In the genomic region with DNA sequence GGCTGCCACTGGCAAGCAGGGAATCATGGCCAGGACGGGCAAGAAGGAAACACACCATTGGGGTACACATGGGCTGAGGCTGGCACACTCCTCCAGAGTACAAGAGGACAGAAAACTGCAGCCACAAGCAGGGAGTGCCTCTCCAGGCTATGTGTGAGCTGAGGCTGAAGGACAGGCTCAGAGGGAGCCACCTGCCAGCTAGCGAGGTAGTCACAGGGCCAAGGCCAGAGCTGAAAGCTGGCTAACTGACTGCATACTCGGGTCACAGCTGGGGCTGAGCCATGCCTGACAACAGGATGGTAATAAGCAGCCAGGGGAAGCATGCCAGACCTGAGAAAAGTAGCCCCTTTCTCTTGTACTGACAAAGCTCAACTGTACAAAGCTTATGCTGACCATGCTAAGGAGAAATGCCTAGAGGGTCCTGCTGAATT, we compare ENCODE assay signal across 1 cellular context.
A peak's percentile ranks its signal among the peaks of the same experiment; 100 is the strongest.
TF ChIP-seq lines count a peak whose summit lies in the region.

No MANE protein-coding gene starts in this region.

TF ChIP-seq in WTC11, 78 proteins besides CTCF, POLR2A, EP300 and RAD21 (continued from another document):
- TF ChIP-seq, protein P1, sequence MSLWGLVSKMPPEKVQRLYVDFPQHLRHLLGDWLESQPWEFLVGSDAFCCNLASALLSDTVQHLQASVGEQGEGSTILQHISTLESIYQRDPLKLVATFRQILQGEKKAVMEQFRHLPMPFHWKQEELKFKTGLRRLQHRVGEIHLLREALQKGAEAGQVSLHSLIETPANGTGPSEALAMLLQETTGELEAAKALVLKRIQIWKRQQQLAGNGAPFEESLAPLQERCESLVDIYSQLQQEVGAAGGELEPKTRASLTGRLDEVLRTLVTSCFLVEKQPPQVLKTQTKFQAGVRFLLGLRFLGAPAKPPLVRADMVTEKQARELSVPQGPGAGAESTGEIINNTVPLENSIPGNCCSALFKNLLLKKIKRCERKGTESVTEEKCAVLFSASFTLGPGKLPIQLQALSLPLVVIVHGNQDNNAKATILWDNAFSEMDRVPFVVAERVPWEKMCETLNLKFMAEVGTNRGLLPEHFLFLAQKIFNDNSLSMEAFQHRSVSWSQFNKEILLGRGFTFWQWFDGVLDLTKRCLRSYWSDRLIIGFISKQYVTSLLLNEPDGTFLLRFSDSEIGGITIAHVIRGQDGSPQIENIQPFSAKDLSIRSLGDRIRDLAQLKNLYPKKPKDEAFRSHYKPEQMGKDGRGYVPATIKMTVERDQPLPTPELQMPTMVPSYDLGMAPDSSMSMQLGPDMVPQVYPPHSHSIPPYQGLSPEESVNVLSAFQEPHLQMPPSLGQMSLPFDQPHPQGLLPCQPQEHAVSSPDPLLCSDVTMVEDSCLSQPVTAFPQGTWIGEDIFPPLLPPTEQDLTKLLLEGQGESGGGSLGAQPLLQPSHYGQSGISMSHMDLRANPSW (CRISPR knock-in tag; conservative IDR thresholded peaks at IDR 0.05; ENCODE audit: low read depth), result no peak
- 0 out of 2 replicates have a peak, but pooled peaks have one; percentile 1 for TF ChIP-seq TEAD4 (CRISPR knock-in tag; IDR thresholded peaks at IDR 0.05)
- no peak for TF ChIP-seq ZNF423 (CRISPR knock-in tag; IDR thresholded peaks at IDR 0.05)
- TF ChIP-seq ETV6 (CRISPR knock-in tag; IDR thresholded peaks at IDR 0.05), result no peak
- TF ChIP-seq, protein P2, sequence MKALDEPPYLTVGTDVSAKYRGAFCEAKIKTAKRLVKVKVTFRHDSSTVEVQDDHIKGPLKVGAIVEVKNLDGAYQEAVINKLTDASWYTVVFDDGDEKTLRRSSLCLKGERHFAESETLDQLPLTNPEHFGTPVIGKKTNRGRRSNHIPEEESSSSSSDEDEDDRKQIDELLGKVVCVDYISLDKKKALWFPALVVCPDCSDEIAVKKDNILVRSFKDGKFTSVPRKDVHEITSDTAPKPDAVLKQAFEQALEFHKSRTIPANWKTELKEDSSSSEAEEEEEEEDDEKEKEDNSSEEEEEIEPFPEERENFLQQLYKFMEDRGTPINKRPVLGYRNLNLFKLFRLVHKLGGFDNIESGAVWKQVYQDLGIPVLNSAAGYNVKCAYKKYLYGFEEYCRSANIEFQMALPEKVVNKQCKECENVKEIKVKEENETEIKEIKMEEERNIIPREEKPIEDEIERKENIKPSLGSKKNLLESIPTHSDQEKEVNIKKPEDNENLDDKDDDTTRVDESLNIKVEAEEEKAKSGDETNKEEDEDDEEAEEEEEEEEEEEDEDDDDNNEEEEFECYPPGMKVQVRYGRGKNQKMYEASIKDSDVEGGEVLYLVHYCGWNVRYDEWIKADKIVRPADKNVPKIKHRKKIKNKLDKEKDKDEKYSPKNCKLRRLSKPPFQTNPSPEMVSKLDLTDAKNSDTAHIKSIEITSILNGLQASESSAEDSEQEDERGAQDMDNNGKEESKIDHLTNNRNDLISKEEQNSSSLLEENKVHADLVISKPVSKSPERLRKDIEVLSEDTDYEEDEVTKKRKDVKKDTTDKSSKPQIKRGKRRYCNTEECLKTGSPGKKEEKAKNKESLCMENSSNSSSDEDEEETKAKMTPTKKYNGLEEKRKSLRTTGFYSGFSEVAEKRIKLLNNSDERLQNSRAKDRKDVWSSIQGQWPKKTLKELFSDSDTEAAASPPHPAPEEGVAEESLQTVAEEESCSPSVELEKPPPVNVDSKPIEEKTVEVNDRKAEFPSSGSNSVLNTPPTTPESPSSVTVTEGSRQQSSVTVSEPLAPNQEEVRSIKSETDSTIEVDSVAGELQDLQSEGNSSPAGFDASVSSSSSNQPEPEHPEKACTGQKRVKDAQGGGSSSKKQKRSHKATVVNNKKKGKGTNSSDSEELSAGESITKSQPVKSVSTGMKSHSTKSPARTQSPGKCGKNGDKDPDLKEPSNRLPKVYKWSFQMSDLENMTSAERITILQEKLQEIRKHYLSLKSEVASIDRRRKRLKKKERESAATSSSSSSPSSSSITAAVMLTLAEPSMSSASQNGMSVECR (CRISPR knock-in tag; IDR thresholded peaks at IDR 0.05; ENCODE audit: borderline replicate concordance), result no peak
- TF ChIP-seq, protein P3, sequence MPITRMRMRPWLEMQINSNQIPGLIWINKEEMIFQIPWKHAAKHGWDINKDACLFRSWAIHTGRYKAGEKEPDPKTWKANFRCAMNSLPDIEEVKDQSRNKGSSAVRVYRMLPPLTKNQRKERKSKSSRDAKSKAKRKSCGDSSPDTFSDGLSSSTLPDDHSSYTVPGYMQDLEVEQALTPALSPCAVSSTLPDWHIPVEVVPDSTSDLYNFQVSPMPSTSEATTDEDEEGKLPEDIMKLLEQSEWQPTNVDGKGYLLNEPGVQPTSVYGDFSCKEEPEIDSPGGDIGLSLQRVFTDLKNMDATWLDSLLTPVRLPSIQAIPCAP (CRISPR knock-in tag; IDR thresholded peaks at IDR 0.05), result no peak
- TF ChIP-seq SMAD3 (CRISPR knock-in tag; IDR thresholded peaks at IDR 0.05; ENCODE audit: borderline replicate concordance), result no peak
- TF ChIP-seq, protein P4, sequence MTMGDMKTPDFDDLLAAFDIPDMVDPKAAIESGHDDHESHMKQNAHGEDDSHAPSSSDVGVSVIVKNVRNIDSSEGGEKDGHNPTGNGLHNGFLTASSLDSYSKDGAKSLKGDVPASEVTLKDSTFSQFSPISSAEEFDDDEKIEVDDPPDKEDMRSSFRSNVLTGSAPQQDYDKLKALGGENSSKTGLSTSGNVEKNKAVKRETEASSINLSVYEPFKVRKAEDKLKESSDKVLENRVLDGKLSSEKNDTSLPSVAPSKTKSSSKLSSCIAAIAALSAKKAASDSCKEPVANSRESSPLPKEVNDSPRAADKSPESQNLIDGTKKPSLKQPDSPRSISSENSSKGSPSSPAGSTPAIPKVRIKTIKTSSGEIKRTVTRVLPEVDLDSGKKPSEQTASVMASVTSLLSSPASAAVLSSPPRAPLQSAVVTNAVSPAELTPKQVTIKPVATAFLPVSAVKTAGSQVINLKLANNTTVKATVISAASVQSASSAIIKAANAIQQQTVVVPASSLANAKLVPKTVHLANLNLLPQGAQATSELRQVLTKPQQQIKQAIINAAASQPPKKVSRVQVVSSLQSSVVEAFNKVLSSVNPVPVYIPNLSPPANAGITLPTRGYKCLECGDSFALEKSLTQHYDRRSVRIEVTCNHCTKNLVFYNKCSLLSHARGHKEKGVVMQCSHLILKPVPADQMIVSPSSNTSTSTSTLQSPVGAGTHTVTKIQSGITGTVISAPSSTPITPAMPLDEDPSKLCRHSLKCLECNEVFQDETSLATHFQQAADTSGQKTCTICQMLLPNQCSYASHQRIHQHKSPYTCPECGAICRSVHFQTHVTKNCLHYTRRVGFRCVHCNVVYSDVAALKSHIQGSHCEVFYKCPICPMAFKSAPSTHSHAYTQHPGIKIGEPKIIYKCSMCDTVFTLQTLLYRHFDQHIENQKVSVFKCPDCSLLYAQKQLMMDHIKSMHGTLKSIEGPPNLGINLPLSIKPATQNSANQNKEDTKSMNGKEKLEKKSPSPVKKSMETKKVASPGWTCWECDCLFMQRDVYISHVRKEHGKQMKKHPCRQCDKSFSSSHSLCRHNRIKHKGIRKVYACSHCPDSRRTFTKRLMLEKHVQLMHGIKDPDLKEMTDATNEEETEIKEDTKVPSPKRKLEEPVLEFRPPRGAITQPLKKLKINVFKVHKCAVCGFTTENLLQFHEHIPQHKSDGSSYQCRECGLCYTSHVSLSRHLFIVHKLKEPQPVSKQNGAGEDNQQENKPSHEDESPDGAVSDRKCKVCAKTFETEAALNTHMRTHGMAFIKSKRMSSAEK (CRISPR knock-in tag; IDR thresholded peaks at IDR 0.05; ENCODE audit: borderline replicate concordance), result 0 out of 2 replicates have a peak, but pooled peaks have one; percentile 39
